In genomic region chr2:196453613-196454047, GRCh38 we compare ENCODE assay signal across 8 cellular contexts.
DNase-seq lines count a peak whose midpoint lies in the region; TF ChIP-seq lines count a peak whose summit lies in the region.

No MANE protein-coding gene starts in this region.

- H3K9me3 Mint-ChIP-seq in activated CD4-positive, alpha-beta memory T cell treated with anti-CD3 and anti-CD28 coated beads for 36 hours: no peaks in the 10 kb centered on the region
- peaks cover 2% of the 10 kb centered on the region for H3K9me3 Mint-ChIP-seq in glutamatergic neuron (ENCODE audit: unreplicated experiment)

- H3K4me3 ChIP-seq in HFF-Myc (replicated peaks; ENCODE audit: low read depth, low read length): no peak overlapping the region

- no peaks in the 10 kb centered on the region for H3K36me3 Mint-ChIP-seq in activated CD4-positive, alpha-beta memory T cell treated with anti-CD3 and anti-CD28 coated beads for 36 hours
- no peaks in the 10 kb centered on the region for H3K36me3 Mint-ChIP-seq in glutamatergic neuron (ENCODE audit: unreplicated experiment)

- peaks cover 12% of the 10 kb centered on the region for H3K27me3 Mint-ChIP-seq in activated CD4-positive, alpha-beta memory T cell treated with anti-CD3 and anti-CD28 coated beads for 36 hours
- no peaks in the 10 kb centered on the region for H3K27me3 Mint-ChIP-seq in glutamatergic neuron (ENCODE audit: unreplicated experiment)

- CTCF ChIA-PET in activated CD4-positive, alpha-beta memory T cell treated with anti-CD3 and anti-CD28 coated beads for 36 hours (lab: Charles Lee): interaction anchor here (0.6 to 3.8 kb wide), 32 partner anchors 8 to 430 kb away, joined by 3 to 65 read pairs (median 4); partner anchors contain the start of gene DNAH7

- H3K27ac Mint-ChIP-seq in activated CD4-positive, alpha-beta memory T cell treated with anti-CD3 and anti-CD28 coated beads for 36 hours: no peak overlapping the region
- no peak overlapping the region for H3K27ac Mint-ChIP-seq in glutamatergic neuron (ENCODE audit: unreplicated experiment)

- H3K4me3 Mint-ChIP-seq in activated CD4-positive, alpha-beta memory T cell treated with anti-CD3 and anti-CD28 coated beads for 36 hours: no peak overlapping the region
- H3K4me3 Mint-ChIP-seq in glutamatergic neuron (ENCODE audit: unreplicated experiment): no peak overlapping the region

- DNase-seq in NCI-H510A treated with DMSO at 0.1 percent for 48 hours (lab: John Stamatoyannopoulos, UW) (peak; percentile 6), NCI-H510A (lab: John Stamatoyannopoulos, UW) (no peak), HFF-Myc (ENCODE audit: extremely low read depth, low read depth) (peak; percentile 30), NCI-H1417 treated with DMSO at 0.1 percent for 48 hours (lab: John Stamatoyannopoulos, UW) (peak; percentile 2), glutamatergic neuron (no peak), C1 segment of cervical spinal cord (lab: John Stamatoyannopoulos, UW) (no peak)
- peak; percentile 45 for DNase-seq in activated CD4-positive, alpha-beta memory T cell treated with anti-CD3 and anti-CD28 coated beads for 36 hours
- DNase-seq in stimulated activated CD4-positive, alpha-beta T cell treated with anti-CD3 and anti-CD28 coated beads, Interleukin-12 subunit alpha, Interleukin-12 subunit beta, amount 100 ng/mL, for 48 hours (ENCODE audit: low read depth in 2 of 3, low spot score in 1 of 3): peak; percentile 12 to 57 (median 34)

- no peaks in the 10 kb centered on the region for H3K4me1 Mint-ChIP-seq in activated CD4-positive, alpha-beta memory T cell treated with anti-CD3 and anti-CD28 coated beads for 36 hours (ENCODE audit: low read depth)
- peaks cover 28% of the 10 kb centered on the region for H3K4me1 Mint-ChIP-seq in glutamatergic neuron (ENCODE audit: low read depth, unreplicated experiment)

- POLR2A ChIA-PET in activated CD4-positive, alpha-beta memory T cell treated with anti-CD3 and anti-CD28 coated beads for 36 hours (lab: Charles Lee): no interaction called here

- TF ChIP-seq CTCF in HFF-Myc (IDR thresholded peaks at IDR 0.05; ENCODE audit: low read depth, low read length, missing control alignments): peak; percentile 68
- peak; percentile 21 for TF ChIP-seq CTCF in glutamatergic neuron (IDR thresholded peaks at IDR 0.05; ENCODE audit: partially characterized antibody, unreplicated experiment)

- intact Hi-C loops in activated CD4-positive, alpha-beta memory T cell treated with anti-CD3 and anti-CD28 coated beads for 36 hours (cut with micrococcal nuclease): loop anchor here (1.0 to 10.0 kb wide), 4 partner anchors 119 to 374 kb away; no protein-coding TSS in a partner anchor

Comparison
In these comparisons a context has a peak if more than half of its experiments do, and no peak if none do; other contexts are left out.
1. DNase-seq: peak in NCI-H510A treated with DMSO at 0.1 percent for 48 hours (single experiment), HFF-Myc (single experiment), NCI-H1417 treated with DMSO at 0.1 percent for 48 hours (single experiment), activated CD4-positive, alpha-beta memory T cell treated with anti-CD3 and anti-CD28 coated beads for 36 hours (single experiment) and stimulated activated CD4-positive, alpha-beta T cell treated with anti-CD3 and anti-CD28 coated beads, Interleukin-12 subunit alpha, Interleukin-12 subunit beta, amount 100 ng/mL, for 48 hours (3 of 3); none in NCI-H510A (single experiment), glutamatergic neuron (single experiment) and C1 segment of cervical spinal cord (0 of 14).